In the genomic region with DNA sequence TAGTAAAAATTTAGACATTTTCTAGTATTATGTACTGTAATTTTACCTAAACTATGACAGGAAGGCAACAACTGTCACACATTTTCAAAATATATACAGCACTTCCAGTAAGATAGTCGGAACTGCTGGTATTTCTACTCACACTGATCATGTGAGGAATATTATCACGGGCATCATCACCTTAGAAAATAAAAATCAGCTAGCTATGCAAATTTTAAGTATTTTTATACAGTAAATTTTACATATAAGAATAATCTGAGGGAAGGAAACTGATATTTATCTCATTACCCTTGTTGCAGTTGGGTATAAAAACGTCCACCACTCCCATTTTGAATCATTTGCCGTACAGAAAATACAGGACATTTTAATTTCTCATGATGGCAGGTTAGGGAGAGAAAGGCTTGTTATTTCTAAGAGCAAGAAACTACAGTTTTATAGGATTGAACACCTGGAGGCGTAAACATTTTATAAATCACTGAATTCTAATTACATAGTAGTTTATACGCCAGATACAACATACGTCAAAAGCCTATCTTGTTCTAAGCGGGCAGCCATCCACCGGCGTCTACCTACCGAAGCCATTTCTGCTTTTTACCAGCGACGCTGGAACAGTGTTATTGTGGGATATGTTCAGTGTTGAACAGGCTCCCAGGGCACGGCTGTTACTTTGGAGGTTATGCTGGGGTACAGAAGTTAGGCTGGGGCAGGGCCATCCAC, we compare ENCODE assay signal across 8 cellular contexts. TPM values are rescaled to one million over a fixed set of nuclear protein-coding genes. Genes with fewer than 3 reads are reported as not detected.
DNase-seq lines count a peak whose midpoint lies in the region; ATAC-seq, FAIRE-seq and TF ChIP-seq lines count a peak whose summit lies in the region.

No MANE protein-coding gene starts in this region.

- H3K9me3 ChIP-seq in Peyer's patch (no peaks in the 10 kb centered on the region), H1 (ENCODE audit: insufficient read depth in 2 of 2, low read depth in 1 of 2, low read length in 1 of 2) (no peaks in the 10 kb centered on the region)

- no peak overlapping the region for H2BK15ac ChIP-seq in H1 (ENCODE audit: low read length)

- H3K36me3 ChIP-seq in Peyer's patch (no peaks in the 10 kb centered on the region), H1 (ENCODE audit: control insufficient read depth in 2 of 4, insufficient read depth in 4 of 4, low read length in 3 of 4) (no peaks in the 10 kb centered on the region)

- H3K23me2 ChIP-seq in H1 (ENCODE audit: low read depth, low read length) = peaks cover 6% of the 10 kb centered on the region; the same call in 1 of the 2 replicates

- H2BK20ac ChIP-seq in H1 (ENCODE audit: low read length) = no peak overlapping the region

- H3K4me3 Mint-ChIP-seq in natural killer cell = peak overlapping the region; percentile 95

- H3K9ac ChIP-seq in H1 (replicated peaks in 1 of 4; ENCODE audit: extremely low read depth in 1 of 4, low read depth in 3 of 4, low read length in 3 of 4) = peak overlapping the region in 3 of 4 experiments; percentile 66 to 90 (median 79); a peak in 6 of 7 replicates

- peak overlapping the region; percentile 97; the same call in 1 of the 2 replicates for H4K8ac ChIP-seq in H1 (ENCODE audit: extremely low read depth, insufficient read depth, low read length)

- intact Hi-C loops in natural killer cell (cut with micrococcal nuclease) = loop anchor here (1.0 to 5.0 kb wide), 2 partner anchors 33 to 142 kb away; partner anchors contain the start of gene FCHO2

- peaks cover 18 to 22% of the 10 kb centered on the region in 2 donors for H3K4me1 Mint-ChIP-seq in natural killer cell

- CTCF ChIA-PET in H1 (lab: Charles Lee; ENCODE audit: partially characterized antibody) = no interaction called here

- peak overlapping the region; percentile 33; the same call in 1 of the 2 replicates for H2BK12ac ChIP-seq in H1 (ENCODE audit: low read depth, low read length)

- no peak overlapping the region for H2BK120ac ChIP-seq in H1 (replicated peaks; ENCODE audit: low read depth, low read length)

- peak in 2 of 3 donors; percentile 28 to 47 for ATAC-seq in natural killer cell
- ATAC-seq in HG03571 (IDR thresholded peaks at IDR 0.05; ENCODE audit: unreplicated experiment) = no peak
- no peak for ATAC-seq in HG02884 (IDR thresholded peaks at IDR 0.05; ENCODE audit: unreplicated experiment)

- TF ChIP-seq CTCF in C4-2B (conservative IDR thresholded peaks at IDR 0.05) = no peak
- no peak for TF ChIP-seq CTCF in Peyer's patch (IDR thresholded peaks at IDR 0.05)
- TF ChIP-seq CTCF in H1 (IDR thresholded peaks at IDR 0.05; ENCODE audit: control extremely low read depth in 1 of 3, insufficient read depth in 1 of 3, low read depth in 1 of 3, low read length in 3 of 3) = no peak
- TF ChIP-seq CTCF in natural killer cell (IDR thresholded peaks at IDR 0.05) = no peak

- no peak for TF ChIP-seq EP300 in H1 (IDR thresholded peaks at IDR 0.05; ENCODE audit: borderline replicate concordance in 1 of 2, low read depth in 2 of 2, low read length in 2 of 2)

- H3K79me1 ChIP-seq in H1 (ENCODE audit: low read depth, low read length) = no peaks in the 10 kb centered on the region

- TF ChIP-seq RAD21 in H1 (IDR thresholded peaks at IDR 0.05 in 1 of 2, conservative IDR thresholded peaks at IDR 0.05 in 1 of 2; ENCODE audit: low read depth in 2 of 2, low read length in 2 of 2) = no peak

- WGBS in H1 (ENCODE audit: extremely low coverage in 1 of 2, insufficient coverage in 1 of 2, insufficient read length in 1 of 2, insufficient replicate concordance in 2 of 2, low coverage in 1 of 2, low lambda C conversion rate in 2 of 2, missing lambda C conversion rate in 1 of 2), 2 experiments = 28% methylated on average over 14 of the region's 14 CpGs; no CpG with 5 or more reads in 1 of the 2 experiments

- H3K56ac ChIP-seq in H1 (replicated peaks; ENCODE audit: insufficient read length, low read depth, low read length) = no peak overlapping the region

- H3K4ac ChIP-seq in H1 (replicated peaks; ENCODE audit: insufficient read length, low read depth, low read length) = no peak overlapping the region

- POLR2A ChIA-PET in H1 (lab: Charles Lee; ENCODE audit: partially characterized antibody) = interaction anchor here (2.8 kb wide), 1 partner anchor 34 kb away, joined by 18 read pairs; no protein-coding TSS in a partner anchor

- H3K14ac ChIP-seq in H1 (ENCODE audit: insufficient read length) = no peak overlapping the region

- H2AFZ ChIP-seq in H1 (ENCODE audit: low read length) = peak overlapping the region; percentile 97

- no peaks in the 10 kb centered on the region for H3K9me3 Mint-ChIP-seq in natural killer cell

- peak overlapping the region; percentile 91 to 96 for H3K27ac Mint-ChIP-seq in natural killer cell

- no peak for FAIRE-seq in H1 (lab: Jason Lieb, UNC)

- peaks cover 0 to 12% (median 0%) of the 10 kb centered on the region in 4 donors for H3K4me1 ChIP-seq in Peyer's patch
- H3K4me1 ChIP-seq in H1 (replicated peaks in 1 of 4; ENCODE audit: control insufficient read depth in 3 of 4, insufficient read depth in 4 of 4, low read length in 3 of 4) = peaks cover 0 to 6% (median 1%) of the 10 kb centered on the region in 4 experiments; a peak in 5 of 7 replicates

- H3K27me3 ChIP-seq in Peyer's patch = no peaks in the 10 kb centered on the region
- no peaks in the 10 kb centered on the region for H3K27me3 ChIP-seq in H1 (replicated peaks in 1 of 4; ENCODE audit: control insufficient read depth in 3 of 4, extremely low read depth in 1 of 4, insufficient read depth in 3 of 4, low read length in 3 of 4)

- peak overlapping the region; percentile 86 to 94 for H3K4me2 ChIP-seq in H1 (ENCODE audit: insufficient read depth in 1 of 2, low read depth in 2 of 2, low read length in 2 of 2)

- no peak overlapping the region for H3K18ac ChIP-seq in H1 (ENCODE audit: extremely low read depth, low read length)

- H2AK5ac ChIP-seq in H1 (ENCODE audit: low read depth, low read length) = no peak overlapping the region

- H3K79me2 ChIP-seq in H1 (ENCODE audit: control insufficient read depth in 1 of 2, insufficient read depth in 2 of 2, low read length in 2 of 2) = peaks cover 0 to 23% of the 10 kb centered on the region in 2 experiments; a peak in 2 of 4 replicates

- H3K36me3 Mint-ChIP-seq in natural killer cell = no peaks in the 10 kb centered on the region

- H2BK5ac ChIP-seq in H1 (ENCODE audit: low read depth, low read length) = peak overlapping the region; percentile 62; the same call in 1 of the 2 replicates

- no peak overlapping the region for H4K91ac ChIP-seq in H1 (replicated peaks; ENCODE audit: insufficient read length, low read length)

- peak overlapping the region; percentile 97 for H3K27ac ChIP-seq in C4-2B
- peak overlapping the region; percentile 92 to 99 (median 98) for H3K27ac ChIP-seq in Peyer's patch
- H3K27ac ChIP-seq in H1 (ENCODE audit: low read depth, low read length) = peak overlapping the region; percentile 29; the same call in 1 of the 2 replicates

- peak; percentile 44 for DNase-seq in HCEC 1CT
- DNase-seq in Peyer's patch = no peak
- no peak for DNase-seq in H1 (ENCODE audit: low read depth in 1 of 2, low spot score in 2 of 2)
- no peak for DNase-seq in natural killer cell
- DNase-seq in EL = no peak

- peak overlapping the region; percentile 37 for H4K5ac ChIP-seq in H1 (ENCODE audit: insufficient read length, low read depth, low read length)

- no peaks in the 10 kb centered on the region for H4K20me1 ChIP-seq in H1 (replicated peaks in 1 of 2; ENCODE audit: control insufficient read depth in 1 of 2, insufficient read depth in 2 of 2, low read length in 2 of 2)

- TF ChIP-seq POLR2A in Peyer's patch (IDR thresholded peaks at IDR 0.05) (no peak), H1 (IDR thresholded peaks at IDR 0.05; ENCODE audit: control extremely low read depth in 1 of 2, low read depth in 2 of 2, low read length in 2 of 2) (no peak)

- H3K4me3 ChIP-seq in Peyer's patch = peak overlapping the region; percentile 68 to 88 (median 84)
- peak overlapping the region; percentile 76 to 87 (median 81) for H3K4me3 ChIP-seq in H1 (ENCODE audit: extremely low read depth in 1 of 4, insufficient read depth in 2 of 4, low read depth in 3 of 4, low read length in 4 of 4)

- no peak overlapping the region for H3K23ac ChIP-seq in H1 (ENCODE audit: insufficient read length)

- H3K27me3 Mint-ChIP-seq in natural killer cell (ENCODE audit: low read depth in 2 of 2) = peaks cover 15 to 24% of the 10 kb centered on the region in 2 donors

TF ChIP-seq in H1, 55 proteins besides CTCF, POLR2A, EP300 and RAD21:
- TF ChIP-seq, protein P1, sequence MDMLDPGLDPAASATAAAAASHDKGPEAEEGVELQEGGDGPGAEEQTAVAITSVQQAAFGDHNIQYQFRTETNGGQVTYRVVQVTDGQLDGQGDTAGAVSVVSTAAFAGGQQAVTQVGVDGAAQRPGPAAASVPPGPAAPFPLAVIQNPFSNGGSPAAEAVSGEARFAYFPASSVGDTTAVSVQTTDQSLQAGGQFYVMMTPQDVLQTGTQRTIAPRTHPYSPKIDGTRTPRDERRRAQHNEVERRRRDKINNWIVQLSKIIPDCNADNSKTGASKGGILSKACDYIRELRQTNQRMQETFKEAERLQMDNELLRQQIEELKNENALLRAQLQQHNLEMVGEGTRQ (IDR thresholded peaks at IDR 0.05; ENCODE audit: low read length) = no peak
- TF ChIP-seq YY1 (IDR thresholded peaks at IDR 0.05; ENCODE audit: low read depth, low read length) = 0 out of 2 replicates have a peak, but pooled peaks have one; percentile 14
- TF ChIP-seq TEAD4 (IDR thresholded peaks at IDR 0.05; ENCODE audit: low read depth, low read length) = no peak
- TF ChIP-seq CBX8 (IDR thresholded peaks at IDR 0.05; ENCODE audit: borderline replicate concordance, low read depth, low read length) = no peak

RNA-seq across cellular contexts. Expression of gene TNPO1, which starts 0.7 kb away (rescaled TPM):
- 100 to 1,000 TPM in 1 of 4 donors, 10 to 100 TPM in 3; 73.1 to 241 (median 76.8) TPM for total RNA-seq in Peyer's patch
- 183 and 211 TPM in 2 replicates for total RNA-seq in H1 (2021; fragmentation: NEBNext Ultra II Directional; extraction: Animal tissue kit (Norgen Biotek cat#: 25700))
- 34.6 and 38.5 TPM in 2 replicates for polyA plus RNA-seq in H1 (2011; rRNA removed)
- polyA plus RNA-seq in H1 (2011; cell fraction: cytosol; rRNA removed) = 58.6 TPM
- 35.7 TPM for polyA plus RNA-seq in H1 (2011; cell fraction: nucleus; rRNA removed)
- 72.4 to 119 TPM (median 88.5 TPM) in 4 replicates for polyA plus RNA-seq in H1 (2012, experiment 1 of 2)
- 3.8 TPM for polyA plus RNA-seq in H1 (2012, experiment 2 of 2)
- 73.6 TPM for polyA plus RNA-seq in H1 (2013, experiment 1 of 2)
- polyA plus RNA-seq in H1 (2013, experiment 2 of 2) = 71.1 TPM
- polyA minus RNA-seq in H1 (2011; rRNA and poly(A)+ RNA removed) = 230 and 396 TPM in 2 replicates
- 142 TPM for polyA minus RNA-seq in H1 (2011; cell fraction: cytosol; rRNA and poly(A)+ RNA removed)
- polyA minus RNA-seq in H1 (2011; cell fraction: nucleus; rRNA and poly(A)+ RNA removed) = 197 TPM
- 10 to 100 TPM; 64.9 to 98.3 (median 97.6) TPM for total RNA-seq in natural killer cell

Comparison
In these comparisons a context has a peak if more than half of its experiments do, and no peak if none do; other contexts are left out.
1. H3K27ac ChIP-seq: peak in every context shown above with its lines; median percentile 98 in Peyer's patch; 97 in C4-2B; 29 in H1.
2. ATAC-seq: peak in natural killer cell (2 of 3); none in HG03571 (single experiment) and HG02884 (single experiment).